Comparison of ENCODE assay signal across 8 cellular contexts in genomic region chr11:33257897-33258630, GRCh38. TPM values are rescaled to one million over a fixed set of nuclear protein-coding genes. Genes with fewer than 3 reads are reported as not detected.
DNase-seq lines count a peak whose midpoint lies in the region; ATAC-seq and TF ChIP-seq lines count a peak whose summit lies in the region.

No MANE protein-coding gene starts in this region.

- H3K4me3 ChIP-seq in Jurkat, Clone E6-1 (ENCODE audit: low read length), result peak overlapping the region; percentile 78
- peak overlapping the region; percentile 93 for H3K4me3 ChIP-seq in fibroblast of mammary gland (ENCODE audit: control insufficient read depth, low read depth, low read length)

- peaks cover 0 to 4% of the 10 kb centered on the region in 2 donors for H3K9me3 Mint-ChIP-seq in natural killer cell

- peaks cover 41 to 47% of the 10 kb centered on the region in 2 donors for H3K4me1 Mint-ChIP-seq in natural killer cell

- peak; percentile 55 for DNase-seq in DMS79 (lab: John Stamatoyannopoulos, UW)
- DNase-seq in Jurkat, Clone E6-1 (ENCODE audit: low read depth, low spot score), result peak; percentile 47
- DNase-seq in RKO (ENCODE audit: low spot score), result peak; percentile 89
- DNase-seq in activated T-helper 1 cell treated with anti-CD3 and anti-CD28 coated beads, Interleukin-2, amount 50 U/mL, for 16 hours (ENCODE audit: low read depth in 1 of 2, low spot score in 1 of 2), result peak; percentile 58 to 64
- peak; percentile 89 for DNase-seq in fibroblast of mammary gland (ENCODE audit: low read depth)
- DNase-seq in natural killer cell, result peak; percentile 69
- DNase-seq in stimulated activated naive CD4-positive, alpha-beta T cell (lab: John Stamatoyannopoulos, UW), result peak; percentile 57 to 82 (median 66)

- peak overlapping the region; percentile 95 for H3K4me3 Mint-ChIP-seq in natural killer cell

- TF ChIP-seq CTCF in fibroblast of mammary gland (conservative IDR thresholded peaks at IDR 0.05; ENCODE audit: control insufficient read depth, insufficient read depth, low read depth, low read length) (peak; percentile 3), natural killer cell (IDR thresholded peaks at IDR 0.05) (no peak)

- peak overlapping the region; percentile 95 for H3K27ac Mint-ChIP-seq in natural killer cell

- H3K27me3 Mint-ChIP-seq in natural killer cell (ENCODE audit: low read depth in 2 of 2), result no peaks in the 10 kb centered on the region

- intact Hi-C loops in natural killer cell (cut with micrococcal nuclease), result loop anchor here (2.0 to 10.0 kb wide), 5 partner anchors 64 to 443 kb away; partner anchors contain the start of genes C11orf91, CSTF3, QSER1 and TCP11L1

- no peaks in the 10 kb centered on the region for H3K36me3 Mint-ChIP-seq in natural killer cell

- ATAC-seq in GM21619 (IDR thresholded peaks at IDR 0.05; ENCODE audit: unreplicated experiment) (peak; percentile 32), natural killer cell (peak; percentile 56 to 74 (median 58))

RNA-seq across cellular contexts. Expression of gene HIPK3, which starts 0.9 kb away (rescaled TPM):
- polyA plus RNA-seq in Jurkat, Clone E6-1 (2012; ENCODE audit: insufficient read depth, insufficient read length), result 7.3 TPM
- total RNA-seq in natural killer cell, result 10 to 100 TPM; 80.6 to 92.9 (median 87.7) TPM

Comparison
In these comparisons a context has a peak if more than half of its experiments do, and no peak if none do; other contexts are left out.
1. Peak in every context shown above with its lines: DNase-seq, ATAC-seq and H3K4me3 ChIP-seq.